9 cellular contexts compared by ENCODE assay signal in genomic region chr17:65987988-65988387, GRCh38.
DNase-seq lines count a peak whose midpoint lies in the region; ATAC-seq and TF ChIP-seq lines count a peak whose summit lies in the region.
"Had no signal": no experiment of that assay in that cellular context is flagged by ENCODE, and none has a peak within 500 bp of the region (broad histone marks: within the 10 kb centered on the region; RNA-seq: fewer than 3 reads in every experiment).

No MANE protein-coding gene starts in this region.

- no peaks in the 10 kb centered on the region for H3K27me3 Mint-ChIP-seq in chondrocyte (ENCODE audit: low read depth)
- no peaks in the 10 kb centered on the region for H3K27me3 Mint-ChIP-seq in stimulated activated naive CD8-positive, alpha-beta T cell treated with anti-CD3 and anti-CD28 coated beads, Interleukin-15, amount 100 ng/mL, for 72 hours
- no peaks in the 10 kb centered on the region for H3K27me3 Mint-ChIP-seq in activated CD4-positive, alpha-beta memory T cell treated with anti-CD3 and anti-CD28 coated beads for 36 hours

- no peaks in the 10 kb centered on the region for H3K4me1 ChIP-seq in prostate gland (replicated peaks)
- H3K4me1 ChIP-seq: BLaER1 had no signal

- TF ChIP-seq POLR2A in prostate gland (IDR thresholded peaks at IDR 0.05): no peak

- H3K27ac Mint-ChIP-seq in chondrocyte (ENCODE audit: unreplicated experiment): no peak overlapping the region
- no peak overlapping the region for H3K27ac Mint-ChIP-seq in stimulated activated naive CD8-positive, alpha-beta T cell treated with anti-CD3 and anti-CD28 coated beads, Interleukin-15, amount 100 ng/mL, for 72 hours
- no peak overlapping the region for H3K27ac Mint-ChIP-seq in activated CD4-positive, alpha-beta memory T cell treated with anti-CD3 and anti-CD28 coated beads for 36 hours

- no peaks in the 10 kb centered on the region for H3K36me3 ChIP-seq in prostate gland
- H3K36me3 ChIP-seq: BLaER1 had no signal

- 67% methylated on average over 2 of the region's 2 CpGs for WGBS in prostate gland

- peaks cover 24% of the 10 kb centered on the region for H3K9me3 Mint-ChIP-seq in chondrocyte (ENCODE audit: low read depth)
- peaks cover 20 to 23% of the 10 kb centered on the region in 2 donors for H3K9me3 Mint-ChIP-seq in stimulated activated naive CD8-positive, alpha-beta T cell treated with anti-CD3 and anti-CD28 coated beads, Interleukin-15, amount 100 ng/mL, for 72 hours
- H3K9me3 Mint-ChIP-seq in activated CD4-positive, alpha-beta memory T cell treated with anti-CD3 and anti-CD28 coated beads for 36 hours: peaks cover 14% of the 10 kb centered on the region

- H3K4me1 Mint-ChIP-seq in chondrocyte (ENCODE audit: low read depth): peaks cover 5% of the 10 kb centered on the region
- H3K4me1 Mint-ChIP-seq in stimulated activated naive CD8-positive, alpha-beta T cell treated with anti-CD3 and anti-CD28 coated beads, Interleukin-15, amount 100 ng/mL, for 72 hours: no peaks in the 10 kb centered on the region
- H3K4me1 Mint-ChIP-seq in activated CD4-positive, alpha-beta memory T cell treated with anti-CD3 and anti-CD28 coated beads for 36 hours (ENCODE audit: low read depth): no peaks in the 10 kb centered on the region

- DNase-seq in NCI-H345 (lab: John Stamatoyannopoulos, UW) (peak; percentile 1), NCI-H345 treated with DMSO at 0.1 percent for 48 hours (lab: John Stamatoyannopoulos, UW; ENCODE audit: unreplicated experiment) (no peak), NCI-H2029 (lab: John Stamatoyannopoulos, UW) (peak; percentile 18), chondrocyte (ENCODE audit: low spot score) (no peak), prostate gland (ENCODE audit: low spot score) (peak; percentile 12)
- DNase-seq in stimulated activated naive CD8-positive, alpha-beta T cell treated with anti-CD3 and anti-CD28 coated beads, Interleukin-15, amount 100 ng/mL, for 72 hours: no peak
- DNase-seq in activated CD4-positive, alpha-beta memory T cell treated with anti-CD3 and anti-CD28 coated beads for 36 hours: no peak

- ATAC-seq in stimulated activated naive CD8-positive, alpha-beta T cell treated with anti-CD3 and anti-CD28 coated beads, Interleukin-15, amount 100 ng/mL, for 72 hours: no peak
- ATAC-seq in GM18511 (IDR thresholded peaks at IDR 0.05; ENCODE audit: unreplicated experiment): no peak

- CTCF ChIA-PET in activated CD4-positive, alpha-beta memory T cell treated with anti-CD3 and anti-CD28 coated beads for 36 hours (lab: Charles Lee): interaction anchor here (1.0 to 4.3 kb wide), 5 partner anchors 8 to 786 kb away, joined by 3 to 38 read pairs (median 4); no protein-coding TSS in a partner anchor

- H3K9me3 ChIP-seq in prostate gland: no peaks in the 10 kb centered on the region

- no peaks in the 10 kb centered on the region for H3K27me3 ChIP-seq in prostate gland (replicated peaks; ENCODE audit: insufficient read depth)
- H3K27me3 ChIP-seq: BLaER1 had no signal

- no peak overlapping the region for H3K27ac ChIP-seq in prostate gland
- H3K27ac ChIP-seq: BLaER1 had no signal

- peaks cover 11% of the 10 kb centered on the region for H3K36me3 Mint-ChIP-seq in chondrocyte (ENCODE audit: low read depth)
- H3K36me3 Mint-ChIP-seq in activated CD4-positive, alpha-beta memory T cell treated with anti-CD3 and anti-CD28 coated beads for 36 hours: peaks cover 3% of the 10 kb centered on the region

- no peak overlapping the region for H3K4me3 Mint-ChIP-seq in chondrocyte (ENCODE audit: unreplicated experiment)
- no peak overlapping the region for H3K4me3 Mint-ChIP-seq in stimulated activated naive CD8-positive, alpha-beta T cell treated with anti-CD3 and anti-CD28 coated beads, Interleukin-15, amount 100 ng/mL, for 72 hours
- no peak overlapping the region for H3K4me3 Mint-ChIP-seq in activated CD4-positive, alpha-beta memory T cell treated with anti-CD3 and anti-CD28 coated beads for 36 hours

- TF ChIP-seq CTCF in chondrocyte (IDR thresholded peaks at IDR 0.05): peak; percentile 75
- peak in 3 of 4 experiments; percentile 45 to 61 (median 56) for TF ChIP-seq CTCF in prostate gland (IDR thresholded peaks at IDR 0.05)

- intact Hi-C loops in prostate gland (cut with DNase I): no loop called here
- intact Hi-C loops in activated CD4-positive, alpha-beta memory T cell treated with anti-CD3 and anti-CD28 coated beads for 36 hours (cut with micrococcal nuclease): loop anchor here (2.0 to 10.0 kb wide), 2 partner anchors 693 to 753 kb away; no protein-coding TSS in a partner anchor

- no peak overlapping the region for H3K4me3 ChIP-seq in prostate gland
- H3K4me3 ChIP-seq: BLaER1 had no signal

- POLR2A ChIA-PET in activated CD4-positive, alpha-beta memory T cell treated with anti-CD3 and anti-CD28 coated beads for 36 hours (lab: Charles Lee): no interaction called here

Comparison
In these comparisons a context has a peak if more than half of its experiments do, and no peak if none do; other contexts are left out.
1. DNase-seq: peak in NCI-H345 (single experiment), NCI-H2029 (single experiment) and prostate gland (single experiment); none in NCI-H345 treated with DMSO at 0.1 percent for 48 hours (single experiment), chondrocyte (single experiment), stimulated activated naive CD8-positive, alpha-beta T cell treated with anti-CD3 and anti-CD28 coated beads, Interleukin-15, amount 100 ng/mL, for 72 hours (0 of 2) and activated CD4-positive, alpha-beta memory T cell treated with anti-CD3 and anti-CD28 coated beads for 36 hours (single experiment).